In genomic region chr2:15636972-15637785, GRCh38 we compare ENCODE assay signal across 8 cellular contexts. TPM values are rescaled to one million over a fixed set of nuclear protein-coding genes. Genes with fewer than 3 reads are reported as not detected.
DNase-seq lines count a peak whose midpoint lies in the region; ATAC-seq and TF ChIP-seq lines count a peak whose summit lies in the region.

No MANE protein-coding gene starts in this region.

- H2AK5ac ChIP-seq in H9 (ENCODE audit: insufficient read length, low read length) = no peak overlapping the region

- H3K9ac ChIP-seq in H9 (ENCODE audit: extremely low read depth, insufficient read length, low read length) = no peak overlapping the region

- no peak overlapping the region for H4K5ac ChIP-seq in H9 (ENCODE audit: insufficient read length, low read depth, low read length)

- H3K4me1 Mint-ChIP-seq in H9 (peaks cover 4 to 9% of the 10 kb centered on the region in 2 experiments), T-helper 17 cell (peaks cover 4% of the 10 kb centered on the region), immature natural killer cell (peaks cover 0 to 10% of the 10 kb centered on the region in 2 donors)

- H2AFZ ChIP-seq in H9 (ENCODE audit: low read length) = no peak overlapping the region

- H3K27ac Mint-ChIP-seq in H9 (peak overlapping the region in 1 of 3 experiments; percentile 38; a peak in 1 of 7 replicates), T-helper 17 cell (no peak overlapping the region), immature natural killer cell (no peak overlapping the region)

- H3K4me3 Mint-ChIP-seq in H9 (no peak overlapping the region), T-helper 17 cell (no peak overlapping the region), immature natural killer cell (no peak overlapping the region)

- no peak overlapping the region for H2BK15ac ChIP-seq in H9 (ENCODE audit: low read depth, low read length)

- H3K4me3 ChIP-seq in brain microvascular endothelial cell (ENCODE audit: low read depth, low read length) = no peak overlapping the region

- H3K36me3 ChIP-seq in brain microvascular endothelial cell (replicated peaks) = peaks cover 26% of the 10 kb centered on the region

- H3K27me3 Mint-ChIP-seq in H9 (ENCODE audit: low read depth) (no peaks in the 10 kb centered on the region), T-helper 17 cell (no peaks in the 10 kb centered on the region), immature natural killer cell (ENCODE audit: low read depth in 3 of 3) (peaks cover 0 to 2% (median 0%) of the 10 kb centered on the region in 3 donors)

- H3K56ac ChIP-seq in H9 (ENCODE audit: insufficient read length, low read depth, low read length) = no peak overlapping the region

- H2BK5ac ChIP-seq in H9 (ENCODE audit: insufficient read length, low read length) = no peak overlapping the region

- H3K4me1 ChIP-seq in H9 (ENCODE audit: insufficient read depth, low read length) = no peaks in the 10 kb centered on the region

- DNase-seq in NCI-H510A treated with DMSO at 0.1 percent for 48 hours (lab: John Stamatoyannopoulos, UW) (peak; percentile 36), NCI-H510A (lab: John Stamatoyannopoulos, UW) (no peak), H9 (peak; percentile 62), LoVo (ENCODE audit: low spot score) (peak; percentile 31), T-helper 17 cell (peak in 1 of 3 donors; percentile 30), brain microvascular endothelial cell (peak; percentile 73), immature natural killer cell (peak; percentile 13 to 33 (median 22))
- DNase-seq in stimulated activated CD4-positive, alpha-beta T cell treated with anti-CD3 and anti-CD28 coated beads, Interleukin-15, amount 100 ng/mL, for 48 hours (ENCODE audit: low read depth in 2 of 2) = peak; percentile 32

- H3K23ac ChIP-seq in H9 (ENCODE audit: insufficient read length, low read depth, low read length) = no peak overlapping the region

- H3K18ac ChIP-seq in H9 (ENCODE audit: insufficient read length, low read depth, low read length) = no peak overlapping the region

- in situ Hi-C loops in brain microvascular endothelial cell (cut with HindIII; ENCODE audit: low pct_ligation_motif_present, low sequenced_read_pairs) = no loop called here

- H3K36me3 Mint-ChIP-seq in H9 (ENCODE audit: insufficient read depth in 1 of 3, low read depth in 3 of 3) (peaks cover 17 to 61% (median 35%) of the 10 kb centered on the region in 3 experiments; a peak in 6 of 7 replicates), T-helper 17 cell (ENCODE audit: low read depth) (no peaks in the 10 kb centered on the region), immature natural killer cell (peaks cover 27 to 40% (median 39%) of the 10 kb centered on the region in 3 donors)

- H3K9me3 Mint-ChIP-seq in H9 (peaks cover 0 to 5% of the 10 kb centered on the region in 2 experiments; a peak in 3 of 5 replicates), immature natural killer cell (peaks cover 0 to 5% (median 0%) of the 10 kb centered on the region in 6 donors)

- peak; percentile 96 for TF ChIP-seq CTCF in H9 (conservative IDR thresholded peaks at IDR 0.05)
- peak; percentile 86 for TF ChIP-seq CTCF in brain microvascular endothelial cell (IDR thresholded peaks at IDR 0.05; ENCODE audit: low read depth, low read length, missing control alignments)

- no peak overlapping the region for H4K91ac ChIP-seq in H9 (ENCODE audit: insufficient read length, low read depth, low read length)

- no peak overlapping the region for H3K4me2 ChIP-seq in H9 (ENCODE audit: insufficient read depth, insufficient read length, low read length)

- H4K20me1 ChIP-seq in H9 (ENCODE audit: control insufficient read depth, insufficient read depth, insufficient read length) = no peaks in the 10 kb centered on the region

- H3K9me3 ChIP-seq in H9 (ENCODE audit: control insufficient read depth, low read depth, low read length) (no peaks in the 10 kb centered on the region), T-helper 17 cell (ENCODE audit: control insufficient read depth, low read length, poor library complexity, severe bottlenecking) (no peaks in the 10 kb centered on the region)

- no CpG with 5 or more reads among the region's 6 CpGs for WGBS in H9 (ENCODE audit: extremely low coverage, insufficient read length, low lambda C conversion rate)

- no peaks in the 10 kb centered on the region for H3K23me2 ChIP-seq in H9 (ENCODE audit: insufficient read length, low read depth, low read length, poor library complexity, severe bottlenecking)

- no peak overlapping the region for H4K8ac ChIP-seq in H9 (replicated peaks; ENCODE audit: insufficient read length, low read depth, low read length)

- H2BK20ac ChIP-seq in H9 (ENCODE audit: low read depth, low read length, poor library complexity, severe bottlenecking) = no peak overlapping the region

- H3K79me1 ChIP-seq in H9 (ENCODE audit: insufficient read depth, low read depth, low read length, poor library complexity, severe bottlenecking) = no peaks in the 10 kb centered on the region

- H2BK120ac ChIP-seq in H9 (ENCODE audit: low read depth, low read length, poor library complexity, severe bottlenecking) = no peak overlapping the region

- H3K14ac ChIP-seq in H9 (ENCODE audit: insufficient read depth, low read length) = no peak overlapping the region

- no peak overlapping the region for H3K4ac ChIP-seq in H9 (ENCODE audit: low read depth, low read length)

- ATAC-seq in T-helper 17 cell = peak; percentile 78

- no peak overlapping the region for H3T11ph ChIP-seq in H9 (ENCODE audit: low read length)

- H3K79me2 ChIP-seq in H9 (ENCODE audit: insufficient read depth, low read length) = no peaks in the 10 kb centered on the region

- H3K27ac ChIP-seq in H9 (ENCODE audit: insufficient read length, low read depth, low read length) (no peak overlapping the region), brain microvascular endothelial cell (no peak overlapping the region)

- H2BK12ac ChIP-seq in H9 (ENCODE audit: insufficient read length, low read depth, low read length) = no peak overlapping the region

- no peaks in the 10 kb centered on the region for H3K27me3 ChIP-seq in H9 (ENCODE audit: insufficient read depth, low read length)
- no peaks in the 10 kb centered on the region for H3K27me3 ChIP-seq in brain microvascular endothelial cell (replicated peaks)

RNA-seq across cellular contexts. Expression of gene DDX1, which starts 45.5 kb away (rescaled TPM):
- total RNA-seq in H9 (2021) (118 and 120 TPM in 2 replicates), T-helper 17 cell (10 to 100 TPM; 27.6 to 35.0 TPM)
- polyA plus RNA-seq in immature natural killer cell = 10 to 100 TPM; 34.1 to 51.9 (median 47.9) TPM
